In the genomic region with DNA sequence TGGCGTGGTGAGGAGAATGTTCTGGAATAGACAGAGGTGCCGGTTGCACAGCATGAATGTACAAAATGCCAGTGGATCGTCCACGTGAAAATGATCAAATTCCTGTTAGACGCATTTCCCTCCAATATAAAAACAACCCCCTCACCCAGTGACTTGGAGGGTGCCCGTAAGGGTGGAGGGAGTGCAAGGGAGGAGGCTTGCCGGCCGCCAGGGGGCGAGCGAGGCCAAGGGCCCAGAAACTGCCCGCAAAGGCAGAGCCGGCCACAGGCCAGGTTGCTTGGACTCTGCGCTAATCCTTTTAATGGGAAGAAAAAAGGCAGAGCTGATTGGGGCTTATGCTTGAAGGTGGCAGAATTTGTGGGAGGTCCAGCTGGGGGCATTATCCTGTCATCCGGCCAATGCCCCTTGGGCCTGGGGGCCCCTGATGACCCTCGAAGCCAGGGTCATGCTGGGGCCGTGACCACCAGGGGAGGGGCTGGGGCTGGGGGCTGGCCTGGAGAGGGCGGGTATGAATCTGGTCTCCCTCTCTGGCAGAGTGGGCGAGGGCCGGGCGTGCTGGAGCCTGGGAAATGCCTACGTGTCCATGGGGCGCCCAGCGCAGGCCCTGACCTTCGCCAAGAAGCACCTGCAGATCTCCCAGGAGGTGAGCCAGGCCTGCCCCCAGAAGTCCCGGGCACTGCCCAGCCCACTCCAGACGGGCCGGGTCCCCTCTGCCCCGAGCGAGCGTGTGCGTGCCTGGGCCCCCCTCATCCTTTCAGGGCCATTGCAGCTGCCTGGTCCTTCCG, we compare ENCODE assay signal across 8 cellular contexts. TPM values are rescaled to one million over a fixed set of nuclear protein-coding genes. Genes with fewer than 3 reads are reported as not detected.
A peak's percentile ranks its signal among the peaks of the same experiment; 100 is the strongest.
DNase-seq lines count a peak whose midpoint lies in the region; ATAC-seq and TF ChIP-seq lines count a peak whose summit lies in the region.

No MANE protein-coding gene starts in this region.

- H2AK5ac ChIP-seq in H9 (ENCODE audit: insufficient read length, low read length): no peak overlapping the region

- H4K91ac ChIP-seq in H9 (ENCODE audit: insufficient read length, low read depth, low read length): no peak overlapping the region

- H3K4me1 ChIP-seq in H9 (ENCODE audit: insufficient read depth, low read length): no peaks in the 10 kb centered on the region
- H3K4me1 ChIP-seq in RWPE2 (ENCODE audit: insufficient read depth, poor library complexity, severe bottlenecking): no peaks in the 10 kb centered on the region
- no peaks in the 10 kb centered on the region for H3K4me1 ChIP-seq in SJCRH30

- no peak overlapping the region for H2AFZ ChIP-seq in H9 (ENCODE audit: low read length)

- ATAC-seq in RWPE2 (ENCODE audit: low read depth) (peak; percentile 63), GM19452 (IDR thresholded peaks at IDR 0.05; ENCODE audit: unreplicated experiment) (no peak), GM18517 (IDR thresholded peaks at IDR 0.05; ENCODE audit: unreplicated experiment) (no peak)

- no peak overlapping the region for H2BK120ac ChIP-seq in H9 (ENCODE audit: low read depth, low read length, poor library complexity, severe bottlenecking)

- H2BK12ac ChIP-seq in H9 (ENCODE audit: insufficient read length, low read depth, low read length): no peak overlapping the region

- H3K27me3 ChIP-seq in H9 (ENCODE audit: insufficient read depth, low read length) (no peaks in the 10 kb centered on the region), RWPE2 (ENCODE audit: insufficient read depth, poor library complexity, severe bottlenecking) (no peaks in the 10 kb centered on the region), SJCRH30 (no peaks in the 10 kb centered on the region)

- H3K79me2 ChIP-seq in H9 (ENCODE audit: insufficient read depth, low read length): no peaks in the 10 kb centered on the region

- H3K36me3 ChIP-seq in RWPE2 (ENCODE audit: low read depth) (no peaks in the 10 kb centered on the region), SJCRH30 (peaks cover 46% of the 10 kb centered on the region)

- TF ChIP-seq CTCF in Calu3 (IDR thresholded peaks at IDR 0.05; ENCODE audit: unreplicated experiment): peak; percentile 81
- peak; percentile 99 for TF ChIP-seq CTCF in H9 (conservative IDR thresholded peaks at IDR 0.05)
- TF ChIP-seq CTCF in RWPE2 (IDR thresholded peaks at IDR 0.05; ENCODE audit: poor library complexity, severe bottlenecking): peak; percentile 90

- intact Hi-C loops in Calu3 (cut with micrococcal nuclease; ENCODE audit: unreplicated experiment): loop anchor here (2.0 kb wide), 1 partner anchor 33 kb away; the partner anchor contains the start of gene CARD9

- no peak overlapping the region for H3K23ac ChIP-seq in H9 (ENCODE audit: insufficient read length, low read depth, low read length)

- no peak overlapping the region for H3K4me3 ChIP-seq in RWPE2 (ENCODE audit: severe bottlenecking)
- H3K4me3 ChIP-seq in SJCRH30: no peak overlapping the region

- CTCF ChIA-PET in Calu3 (lab: Charles Lee): no interaction called here

- DNase-seq in Calu3 (peak; percentile 82), H9 (peak; percentile 78), RWPE2 (ENCODE audit: low spot score) (no peak), ecto neural progenitor cell (ENCODE audit: low spot score) (peak; percentile 87), lung microvascular endothelial cell (ENCODE audit: low read depth in 2 of 2) (peak; percentile 71 to 77), SJCRH30 (no peak)

- no peak overlapping the region for H3K4me2 ChIP-seq in H9 (ENCODE audit: insufficient read depth, insufficient read length, low read length)

- H3K18ac ChIP-seq in H9 (ENCODE audit: insufficient read length, low read depth, low read length): no peak overlapping the region

- no peak overlapping the region; the same call in 1 of the 2 replicates for H3K14ac ChIP-seq in H9 (ENCODE audit: insufficient read depth, low read length)

- no peak overlapping the region for H3K56ac ChIP-seq in H9 (ENCODE audit: insufficient read length, low read depth, low read length)

- no peak overlapping the region for H3K27ac Mint-ChIP-seq in Calu3 (ENCODE audit: unreplicated experiment)
- H3K27ac Mint-ChIP-seq in H9: peak overlapping the region in 1 of 3 experiments; percentile 92; a peak in 2 of 7 replicates

- no peak overlapping the region for H2BK5ac ChIP-seq in H9 (ENCODE audit: insufficient read length, low read length)

- no peak overlapping the region for H3T11ph ChIP-seq in H9 (ENCODE audit: low read length)

- H3K9ac ChIP-seq in H9 (ENCODE audit: extremely low read depth, insufficient read length, low read length): no peak overlapping the region

- no peaks in the 10 kb centered on the region for H3K23me2 ChIP-seq in H9 (ENCODE audit: insufficient read length, low read depth, low read length, poor library complexity, severe bottlenecking)

- no peaks in the 10 kb centered on the region for H4K20me1 ChIP-seq in H9 (ENCODE audit: control insufficient read depth, insufficient read depth, insufficient read length)

- H3K9me3 Mint-ChIP-seq in Calu3 (ENCODE audit: low read depth, unreplicated experiment): no peaks in the 10 kb centered on the region
- no peaks in the 10 kb centered on the region for H3K9me3 Mint-ChIP-seq in H9

- no peak overlapping the region for H3K4me3 Mint-ChIP-seq in Calu3 (ENCODE audit: low read depth, unreplicated experiment)
- peak overlapping the region in 1 of 2 experiments; percentile 31; a peak in 1 of 5 replicates for H3K4me3 Mint-ChIP-seq in H9

- H3K4me1 Mint-ChIP-seq in Calu3 (ENCODE audit: low read depth, unreplicated experiment): no peaks in the 10 kb centered on the region
- H3K4me1 Mint-ChIP-seq in H9: peaks cover 6 to 17% of the 10 kb centered on the region in 2 experiments; a peak in 3 of 4 replicates

- H3K36me3 Mint-ChIP-seq in Calu3 (ENCODE audit: insufficient read depth, unreplicated experiment): no peaks in the 10 kb centered on the region
- no peaks in the 10 kb centered on the region; a peak in 1 of 7 replicates for H3K36me3 Mint-ChIP-seq in H9 (ENCODE audit: insufficient read depth in 1 of 3, low read depth in 3 of 3)

- H3K4ac ChIP-seq in H9 (ENCODE audit: low read depth, low read length): no peak overlapping the region

- whole genome bisulfite sequencing in H9 (ENCODE audit: extremely low coverage, insufficient read length, low lambda C conversion rate): no CpG with 5 or more reads among the region's 32 CpGs

- no peaks in the 10 kb centered on the region for H3K79me1 ChIP-seq in H9 (ENCODE audit: insufficient read depth, low read depth, low read length, poor library complexity, severe bottlenecking)

- no peak overlapping the region for H2BK20ac ChIP-seq in H9 (ENCODE audit: low read depth, low read length, poor library complexity, severe bottlenecking)

- H2BK15ac ChIP-seq in H9 (ENCODE audit: low read depth, low read length): no peak overlapping the region

- H3K27ac ChIP-seq in H9 (ENCODE audit: insufficient read length, low read depth, low read length) (no peak overlapping the region), RWPE2 (ENCODE audit: poor library complexity, severe bottlenecking) (no peak overlapping the region), SJCRH30 (no peak overlapping the region)

- H3K27me3 Mint-ChIP-seq in Calu3 (ENCODE audit: unreplicated experiment): no peaks in the 10 kb centered on the region
- H3K27me3 Mint-ChIP-seq in H9 (ENCODE audit: low read depth): no peaks in the 10 kb centered on the region; the same call in 1 of the 2 replicates

- no peak overlapping the region for H4K5ac ChIP-seq in H9 (ENCODE audit: insufficient read length, low read depth, low read length)

- no peaks in the 10 kb centered on the region for H3K9me3 ChIP-seq in H9 (ENCODE audit: control insufficient read depth, low read depth, low read length)
- no peaks in the 10 kb centered on the region for H3K9me3 ChIP-seq in RWPE2 (ENCODE audit: severe bottlenecking)
- H3K9me3 ChIP-seq in SJCRH30 (replicated peaks): no peaks in the 10 kb centered on the region

- BruUV-seq in Calu3 (replicated peaks; lab: Mats Ljungman, UMichigan): no TSS peak

- H4K8ac ChIP-seq in H9 (replicated peaks; ENCODE audit: insufficient read length, low read depth, low read length): no peak overlapping the region

RNA-seq across cellular contexts. Expression of gene GPSM1, which starts 12.0 kb away (rescaled TPM):
- total RNA-seq in Calu3 (2022): 3.9 and 5.7 TPM in 2 replicates
- total RNA-seq in H9 (2021): 22.1 and 24.7 TPM in 2 replicates
- total RNA-seq in lung microvascular endothelial cell: 14.8 and 30.2 TPM in 2 replicates
- total RNA-seq in SJCRH30 (2014; rRNA removed; shearing (Covaris generic)): 52.5 and 57.2 TPM in 2 replicates

RNA-seq across cellular contexts. Expression of gene DNLZ, which starts 24.2 kb away (rescaled TPM):
- 22.5 and 26.4 TPM in 2 replicates for total RNA-seq in Calu3 (2022)
- total RNA-seq in H9 (2021): 22.3 and 24.8 TPM in 2 replicates
- 14.6 and 14.9 TPM in 2 replicates for total RNA-seq in lung microvascular endothelial cell
- total RNA-seq in SJCRH30 (2014; rRNA removed; shearing (Covaris generic)): 17.0 and 19.4 TPM in 2 replicates

RNA-seq across cellular contexts. Expression of gene CARD9, which starts 34.1 kb away (rescaled TPM):
- total RNA-seq in Calu3 (2022) (1.2 and 1.6 TPM in 2 replicates), H9 (2021) (5.5 and 5.6 TPM in 2 replicates), lung microvascular endothelial cell (under 0.01 and 0.44 TPM in 2 replicates)
- 8.8 and 11.8 TPM in 2 replicates for total RNA-seq in SJCRH30 (2014; rRNA removed; shearing (Covaris generic))

RNA-seq across cellular contexts. Expression of gene CCDC187, which starts 35.5 kb away (rescaled TPM):
- total RNA-seq in Calu3 (2022) (0.44 and 0.73 TPM in 2 replicates), H9 (2021) (0.07 and 0.09 TPM in 2 replicates), lung microvascular endothelial cell (not detected in 2 replicates)
- total RNA-seq in SJCRH30 (2014; rRNA removed; shearing (Covaris generic)): 0.05 TPM in 1 of 2 replicates, not detected in the other

Comparison
In these comparisons a context has a peak if more than half of its experiments do, and no peak if none do; other contexts are left out.
1. DNase-seq: peak in Calu3 (single experiment), H9 (single experiment), ecto neural progenitor cell (single experiment) and lung microvascular endothelial cell (2 of 2); none in RWPE2 (single experiment) and SJCRH30 (0 of 2).
2. Peak in every context shown above with its lines, with median percentiles within 50 percentile points of each other: CTCF ChIP-seq.